8 cellular contexts compared by ENCODE assay signal in the genomic region with DNA sequence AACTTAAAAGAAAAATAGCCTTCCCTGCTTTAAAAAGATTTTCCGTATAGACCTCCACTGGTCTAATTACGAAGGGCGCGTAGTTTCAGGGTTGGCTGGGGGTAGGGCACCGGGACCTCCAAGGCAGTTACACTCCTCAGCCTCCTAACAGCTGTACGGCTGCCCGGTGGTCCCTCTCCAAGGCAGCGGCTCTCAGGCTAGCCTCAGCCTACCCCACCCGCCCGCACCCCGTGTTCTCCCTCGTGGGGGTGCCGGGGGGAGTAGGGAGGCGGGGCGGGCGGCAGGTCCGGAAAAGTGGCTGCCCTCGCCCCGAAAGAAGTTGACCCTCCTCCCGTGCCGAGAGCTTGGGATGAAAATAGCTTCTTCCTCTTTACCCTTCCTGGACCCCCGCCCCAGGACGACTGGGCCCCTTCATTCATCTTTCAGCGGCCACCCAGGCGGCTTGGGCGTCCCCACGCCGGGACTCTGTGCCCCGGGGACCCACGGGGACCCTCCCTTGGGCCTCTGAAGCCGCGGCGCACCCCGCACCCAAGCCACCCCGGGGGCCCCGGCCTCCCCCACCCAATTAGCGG. TPM values are rescaled to one million over a fixed set of nuclear protein-coding genes. Genes with fewer than 3 reads are reported as not detected.
DNase-seq lines count a peak whose midpoint lies in the region; ATAC-seq, FAIRE-seq and TF ChIP-seq lines count a peak whose summit lies in the region.

No MANE protein-coding gene starts in this region.

- TF ChIP-seq CTCF in OCI-LY7 (conservative IDR thresholded peaks at IDR 0.05; ENCODE audit: low read length): no peak
- TF ChIP-seq CTCF in astrocyte (IDR thresholded peaks at IDR 0.05; ENCODE audit: insufficient read depth, low read depth, low read length): no peak
- no peak for TF ChIP-seq CTCF in gastrocnemius medialis (IDR thresholded peaks at IDR 0.05 in 4 of 5, conservative IDR thresholded peaks at IDR 0.05 in 1 of 5)

- H3K27me3 ChIP-seq in astrocyte (ENCODE audit: insufficient read depth, low read length) (no peaks in the 10 kb centered on the region), iPS DF 6.9 (ENCODE audit: control insufficient read depth, insufficient read depth, low read length) (no peaks in the 10 kb centered on the region), gastrocnemius medialis (no peaks in the 10 kb centered on the region)

- H3K79me2 ChIP-seq in OCI-LY7 (ENCODE audit: insufficient read depth, low read depth, low read length) (peaks cover 34% of the 10 kb centered on the region), astrocyte (ENCODE audit: insufficient read depth, low read length) (peaks cover 34% of the 10 kb centered on the region)

- peak overlapping the region; percentile 92 for H3K27ac ChIP-seq in OCI-LY7 (ENCODE audit: low read depth, low read length, poor library complexity, severe bottlenecking)
- peak overlapping the region; percentile 99 for H3K27ac ChIP-seq in astrocyte (ENCODE audit: low read depth, low read length)
- H3K27ac ChIP-seq in iPS DF 6.9 (ENCODE audit: low read length): no peak overlapping the region
- peak overlapping the region; percentile 92 to 100 (median 96) for H3K27ac ChIP-seq in gastrocnemius medialis

- ATAC-seq in GM21367 (IDR thresholded peaks at IDR 0.05; ENCODE audit: unreplicated experiment) (peak; percentile 5), gastrocnemius medialis (no peak), HG03378 (IDR thresholded peaks at IDR 0.05; ENCODE audit: unreplicated experiment) (no peak)

- peaks cover 1% of the 10 kb centered on the region for H3K36me3 Mint-ChIP-seq in astrocyte (ENCODE audit: low read depth, unreplicated experiment)

- peak overlapping the region; percentile 98 for H3K9ac ChIP-seq in astrocyte (ENCODE audit: low read length)

- POLR2A ChIA-PET in OCI-LY7 (lab: Charles Lee): interaction anchor here (0.7 to 1.6 kb wide), 11 partner anchors 15 to 72 kb away, joined by 3 to 10 read pairs (median 3); no protein-coding TSS in a partner anchor

- H3K9me3 ChIP-seq in OCI-LY7 (ENCODE audit: low read length) (no peaks in the 10 kb centered on the region), astrocyte (ENCODE audit: insufficient read depth, low read depth, low read length) (no peaks in the 10 kb centered on the region), iPS DF 6.9 (ENCODE audit: control insufficient read depth, insufficient read depth, low read length) (no peaks in the 10 kb centered on the region), gastrocnemius medialis (no peaks in the 10 kb centered on the region)

- DNase-seq in Ammon's horn (ENCODE audit: low spot score): peak; percentile 34
- peak; percentile 66 for DNase-seq in OCI-LY7 (ENCODE audit: low spot score)
- DNase-seq in astrocyte (ENCODE audit: low read depth): no peak
- DNase-seq in iPS DF 6.9 (ENCODE audit: low read depth, low spot score): no peak
- DNase-seq in gastrocnemius medialis: peak; percentile 22 to 29
- no peak for DNase-seq in NCI-H2196 (lab: John Stamatoyannopoulos, UW; ENCODE audit: unreplicated experiment)

- H3K4me3 ChIP-seq in OCI-LY7 (ENCODE audit: low read depth, low read length, poor library complexity, severe bottlenecking) (peak overlapping the region; percentile 83), astrocyte (ENCODE audit: insufficient read depth, low read depth, low read length) (peak overlapping the region; percentile 77), iPS DF 6.9 (ENCODE audit: low read length) (peak overlapping the region; percentile 61), gastrocnemius medialis (peak overlapping the region; percentile 73 to 100 (median 88))

- WGBS in iPS DF 6.9 (ENCODE audit: insufficient coverage, insufficient read length): no CpG with 5 or more reads among the region's 37 CpGs

- no peaks in the 10 kb centered on the region for H3K27me3 Mint-ChIP-seq in astrocyte (ENCODE audit: low read depth, unreplicated experiment)

- FAIRE-seq in astrocyte (lab: Jason Lieb, UNC): no peak

- H3K4me1 ChIP-seq in OCI-LY7 (ENCODE audit: insufficient read depth, low read length, poor library complexity, severe bottlenecking) (peaks cover 27% of the 10 kb centered on the region), astrocyte (ENCODE audit: insufficient read depth, low read length) (peaks cover 23% of the 10 kb centered on the region), iPS DF 6.9 (ENCODE audit: control insufficient read depth, insufficient read depth, low read length) (peaks cover 4% of the 10 kb centered on the region; the same call in 1 of the 2 replicates), gastrocnemius medialis (peaks cover 24 to 30% of the 10 kb centered on the region in 2 donors)

- in situ Hi-C loops in gastrocnemius medialis (cut with MboI; ENCODE audit: low sequenced_read_pairs in 4 of 4): no loop called here

- CTCF ChIA-PET in OCI-LY7 (lab: Charles Lee; ENCODE audit: unreplicated experiment): no interaction called here

- peaks cover 25% of the 10 kb centered on the region for H3K4me1 Mint-ChIP-seq in astrocyte (ENCODE audit: low read depth, unreplicated experiment)

- H2AFZ ChIP-seq in OCI-LY7 (ENCODE audit: low read length) (peak overlapping the region; percentile 24; the same call in 1 of the 2 replicates), astrocyte (ENCODE audit: low read depth, low read length) (peak overlapping the region; percentile 57)

- peak overlapping the region; percentile 87 for H3K27ac Mint-ChIP-seq in astrocyte (ENCODE audit: unreplicated experiment)

- H3K4me3 Mint-ChIP-seq in astrocyte (ENCODE audit: unreplicated experiment): peak overlapping the region; percentile 85

- H3K9me3 Mint-ChIP-seq in astrocyte (ENCODE audit: unreplicated experiment): no peaks in the 10 kb centered on the region

- no TSS peak for BruUV-seq in OCI-LY7 (replicated peaks; lab: Mats Ljungman, UMichigan)

- H3K36me3 ChIP-seq in OCI-LY7 (ENCODE audit: insufficient read depth, low read length) (peaks cover 16% of the 10 kb centered on the region; the same call in 1 of the 2 replicates), astrocyte (ENCODE audit: insufficient read depth, low read length) (no peaks in the 10 kb centered on the region), iPS DF 6.9 (ENCODE audit: control insufficient read depth, insufficient read depth, low read length) (no peaks in the 10 kb centered on the region), gastrocnemius medialis (no peaks in the 10 kb centered on the region)

- H3K9me2 ChIP-seq in OCI-LY7 (ENCODE audit: insufficient read depth, low read length): no peaks in the 10 kb centered on the region

- H3K4me2 ChIP-seq in OCI-LY7 (ENCODE audit: low read length): peak overlapping the region; percentile 85
- peak overlapping the region; percentile 94 for H3K4me2 ChIP-seq in astrocyte (ENCODE audit: low read length)

- TF ChIP-seq POLR2A in gastrocnemius medialis (IDR thresholded peaks at IDR 0.05): no peak

- H4K20me1 ChIP-seq in OCI-LY7 (ENCODE audit: insufficient read depth, low read length) (peaks cover 17% of the 10 kb centered on the region; the same call in 1 of the 2 replicates), astrocyte (ENCODE audit: insufficient read depth, low read length) (peaks cover 29% of the 10 kb centered on the region)

- intact Hi-C loops in OCI-LY7 (cut with micrococcal nuclease; ENCODE audit: unreplicated experiment): loop anchor here (1.0 to 5.0 kb wide), 3 partner anchors 56 to 326 kb away; no protein-coding TSS in a partner anchor
- intact Hi-C loops in gastrocnemius medialis (cut with DNase I; ENCODE audit: low total_unique reads): loop anchor here (5.0 kb wide), 4 partner anchors 101 to 229 kb away; partner anchors contain the start of genes CINP, TECPR2 and TRAF3

RNA-seq across cellular contexts. Expression of gene RCOR1, which starts 1.0 kb away (rescaled TPM):
- total RNA-seq in OCI-LY7 (2014; rRNA removed; shearing (Covaris generic)): 12.1 and 22.0 TPM in 2 replicates
- total RNA-seq in OCI-LY7 (2022) (29.4 and 30.2 TPM in 2 replicates), astrocyte (31.0 and 31.7 TPM in 2 replicates), gastrocnemius medialis (10 to 100 TPM; 10.0 to 14.2 (median 12.1) TPM)

Comparison
In these comparisons a context has a peak if more than half of its experiments do, and no peak if none do; other contexts are left out.
1. DNase-seq: peak in Ammon's horn (single experiment), OCI-LY7 (single experiment) and gastrocnemius medialis (2 of 2); none in astrocyte (single experiment), iPS DF 6.9 (single experiment) and NCI-H2196 (single experiment).
2. Peak in every context shown above with its lines, with median percentiles within 50 percentile points of each other: H3K4me3 ChIP-seq.